8 cellular contexts compared by ENCODE assay signal in the genomic region with DNA sequence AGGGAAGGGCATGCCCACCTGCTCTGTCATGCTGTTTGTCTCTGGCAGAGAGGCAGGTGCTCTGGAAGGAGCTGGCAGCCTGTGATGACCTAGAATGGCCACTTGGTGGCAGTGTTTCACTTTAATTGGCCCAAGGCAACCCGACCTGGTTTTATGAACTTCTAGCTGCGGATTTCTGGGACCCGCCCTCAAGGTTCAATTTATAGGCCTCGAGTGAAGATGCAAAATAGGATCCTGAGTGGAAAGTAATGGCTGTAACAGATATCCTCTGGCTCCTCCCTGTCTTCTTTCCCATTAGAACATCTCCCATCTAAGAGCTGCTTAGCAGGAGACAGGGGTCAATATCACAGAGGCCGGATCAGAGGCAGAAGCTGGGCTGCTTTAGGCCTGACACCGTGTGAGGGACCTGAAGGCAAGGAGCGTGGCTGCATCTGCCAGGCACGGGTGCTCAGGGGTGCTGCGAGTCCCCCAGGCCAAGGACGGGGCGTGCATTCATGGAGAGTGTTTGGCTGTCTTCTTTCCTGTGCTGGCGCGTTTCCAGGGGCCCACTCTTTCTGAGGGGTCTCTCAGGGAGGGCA. TPM values are rescaled to one million over a fixed set of nuclear protein-coding genes. Genes with fewer than 3 reads are reported as not detected.
DNase-seq lines count a peak whose midpoint lies in the region; ATAC-seq lines count a peak whose summit lies in the region.

No MANE protein-coding gene starts in this region.

- intact Hi-C loops in Right ventricle myocardium inferior (cut with DNase I) (loop anchor here (5.0 kb wide), 4 partner anchors 555 to 1215 kb away; no protein-coding TSS in a partner anchor), posterior cingulate gyrus (cut with DNase I) (loop anchor here (1.0 to 10.0 kb wide), 3 partner anchors 558 to 1213 kb away; no protein-coding TSS in a partner anchor)

- H3K9me3 Mint-ChIP-seq in activated naive CD4-positive, alpha-beta T cell treated with anti-CD3 and anti-CD28 coated beads, Interleukin-2, amount 50 U/mL, for 72 hours: no peaks in the 10 kb centered on the region

- ATAC-seq in GM21526 (IDR thresholded peaks at IDR 0.05; ENCODE audit: low FRiP score, unreplicated experiment): peak; percentile 84
- ATAC-seq in activated naive CD4-positive, alpha-beta T cell treated with anti-CD3 and anti-CD28 coated beads, Interleukin-2, amount 50 U/mL, for 72 hours: peak; percentile 63 to 76
- peak; percentile 78 for ATAC-seq in Right ventricle myocardium inferior

- DNase-seq in D341Med (ENCODE audit: low spot score): peak; percentile 84
- DNase-seq in LoVo (ENCODE audit: low spot score): peak; percentile 62
- DNase-seq in SK-N-DZ (ENCODE audit: low spot score): peak; percentile 65
- peak; percentile 59 to 71 for DNase-seq in activated naive CD4-positive, alpha-beta T cell treated with anti-CD3 and anti-CD28 coated beads, Interleukin-2, amount 50 U/mL, for 72 hours (ENCODE audit: low spot score in 2 of 2)
- DNase-seq in Right ventricle myocardium inferior (ENCODE audit: missing footprints): no peak
- peak; percentile 60 to 96 (median 74) for DNase-seq in posterior cingulate gyrus
- peak; percentile 79 for DNase-seq in ureter (ENCODE audit: low spot score)

- no peaks in the 10 kb centered on the region for H3K36me3 Mint-ChIP-seq in activated naive CD4-positive, alpha-beta T cell treated with anti-CD3 and anti-CD28 coated beads, Interleukin-2, amount 50 U/mL, for 72 hours

- H3K27ac Mint-ChIP-seq in activated naive CD4-positive, alpha-beta T cell treated with anti-CD3 and anti-CD28 coated beads, Interleukin-2, amount 50 U/mL, for 72 hours: no peak overlapping the region

RNA-seq across cellular contexts. Expression of a gene that starts 56.7 kb away (rescaled TPM):
- polyA plus RNA-seq in SK-N-DZ (2014; cell fraction: cytosol; rRNA removed): not detected in 2 replicates
- polyA plus RNA-seq in SK-N-DZ (2014; cell fraction: nucleus; rRNA removed): not detected in 2 replicates
- total RNA-seq in activated naive CD4-positive, alpha-beta T cell treated with anti-CD3 and anti-CD28 coated beads, Interleukin-2, amount 50 U/mL, for 72 hours: 1 to 10 TPM in 1 of 2 donors, under 1 TPM in 1; 0.09 to 2.8 TPM
- total RNA-seq in Right ventricle myocardium inferior (1.0 TPM), ureter (4.9 TPM)
